ENCODE assay signal across 8 cellular contexts in genomic region chr4:118968006-118968405, GRCh38.
A peak's percentile ranks its signal among the peaks of the same experiment; 100 is the strongest.
DNase-seq lines count a peak whose midpoint lies in the region; ATAC-seq, FAIRE-seq and TF ChIP-seq lines count a peak whose summit lies in the region.

No MANE protein-coding gene starts in this region.

- no peaks in the 10 kb centered on the region for H4K20me1 ChIP-seq in PC-3 (ENCODE audit: low read length)
- H4K20me1 ChIP-seq in H1 (replicated peaks in 1 of 2; ENCODE audit: control insufficient read depth in 1 of 2, insufficient read depth in 2 of 2, low read length in 2 of 2): no peaks in the 10 kb centered on the region

- no peak overlapping the region for H3K23ac ChIP-seq in H1 (ENCODE audit: insufficient read length)

- H3K4me3 ChIP-seq in ACC112 (ENCODE audit: low read depth, low read length): peak overlapping the region; percentile 49
- no peak overlapping the region for H3K4me3 ChIP-seq in PC-3 (ENCODE audit: low read length)
- no peak overlapping the region for H3K4me3 ChIP-seq in H1 (ENCODE audit: extremely low read depth in 1 of 4, insufficient read depth in 2 of 4, low read depth in 3 of 4, low read length in 4 of 4)
- no peak overlapping the region for H3K4me3 ChIP-seq in vagina

- H4K91ac ChIP-seq in H1 (replicated peaks; ENCODE audit: insufficient read length, low read length): no peak overlapping the region

- CTCF ChIA-PET in PC-3 (lab: Charles Lee) (interaction anchor here (0.6 kb wide), 1 partner anchor 248 kb away, joined by 3 read pairs; no protein-coding TSS in a partner anchor), H1 (lab: Charles Lee; ENCODE audit: partially characterized antibody) (interaction anchor here (0.7 to 2.2 kb wide), 14 partner anchors 13 to 258 kb away, joined by 3 to 12 read pairs (median 4); no protein-coding TSS in a partner anchor)

- ATAC-seq in GM18867 (IDR thresholded peaks at IDR 0.05; ENCODE audit: unreplicated experiment): peak; percentile 100
- peak; percentile 100 for ATAC-seq in HG02981 (IDR thresholded peaks at IDR 0.05; ENCODE audit: unreplicated experiment)
- ATAC-seq in PC-3: no peak

- no peak overlapping the region for H4K8ac ChIP-seq in H1 (ENCODE audit: extremely low read depth, insufficient read depth, low read length)

- intact Hi-C loops in PC-3 (cut with micrococcal nuclease) (loop anchor here (5.0 kb wide), 1 partner anchor 131 kb away; the partner anchor contains the start of gene SEC24D), vagina (cut with DNase I) (loop anchor here (2.0 kb wide), 2 partner anchors 79 to 195 kb away; partner anchors contain the start of gene SYNPO2)

- H2BK15ac ChIP-seq in H1 (ENCODE audit: low read length): no peak overlapping the region

- WGBS in H1 (ENCODE audit: extremely low coverage in 1 of 2, insufficient coverage in 1 of 2, insufficient read length in 1 of 2, insufficient replicate concordance in 2 of 2, low coverage in 1 of 2, low lambda C conversion rate in 2 of 2, missing lambda C conversion rate in 1 of 2), 2 experiments: 17% methylated on average over 1 of the region's 1 CpG; no CpG with 5 or more reads in 1 of the 2 experiments

- peak overlapping the region; percentile 95 for H2AFZ ChIP-seq in ACC112 (ENCODE audit: low read length, unreplicated experiment)
- no peak overlapping the region for H2AFZ ChIP-seq in PC-3 (ENCODE audit: low read length)
- peak overlapping the region; percentile 68 for H2AFZ ChIP-seq in H1 (ENCODE audit: low read length)

- H3K18ac ChIP-seq in H1 (ENCODE audit: extremely low read depth, low read length): no peak overlapping the region

- H2BK12ac ChIP-seq in H1 (ENCODE audit: low read depth, low read length): no peak overlapping the region

- TF ChIP-seq CTCF in PC-3 (conservative IDR thresholded peaks at IDR 0.05; ENCODE audit: low read depth, low read length) (no peak), H1 (IDR thresholded peaks at IDR 0.05; ENCODE audit: control extremely low read depth in 1 of 3, insufficient read depth in 1 of 3, low read depth in 1 of 3, low read length in 3 of 3) (no peak), vagina (IDR thresholded peaks at IDR 0.05) (no peak)

- TF ChIP-seq POLR2A in H1 (IDR thresholded peaks at IDR 0.05; ENCODE audit: control extremely low read depth in 1 of 2, low read depth in 2 of 2, low read length in 2 of 2) (no peak), vagina (IDR thresholded peaks at IDR 0.05) (no peak)

- POLR2A ChIA-PET in PC-3 (lab: Charles Lee; ENCODE audit: unreplicated experiment) (no interaction called here), H1 (lab: Charles Lee; ENCODE audit: partially characterized antibody) (no interaction called here)

- no peak overlapping the region for H2BK120ac ChIP-seq in H1 (replicated peaks; ENCODE audit: low read depth, low read length)

- no peak overlapping the region for H2AK5ac ChIP-seq in H1 (ENCODE audit: low read depth, low read length)

- H3K4me2 ChIP-seq in PC-3 (ENCODE audit: low read length): 0 out of 2 replicates have a peak overlapping the region, but pooled peaks have one; percentile 7
- peak overlapping the region in 1 of 2 experiments; percentile 13; a peak in 1 of 4 replicates for H3K4me2 ChIP-seq in H1 (ENCODE audit: insufficient read depth in 1 of 2, low read depth in 2 of 2, low read length in 2 of 2)

- H2BK20ac ChIP-seq in H1 (ENCODE audit: low read length): no peak overlapping the region

- H3K79me2 ChIP-seq in ACC112 (ENCODE audit: control insufficient read depth, insufficient read depth, low read length, unreplicated experiment): no peaks in the 10 kb centered on the region
- H3K79me2 ChIP-seq in PC-3 (ENCODE audit: low read length): no peaks in the 10 kb centered on the region
- H3K79me2 ChIP-seq in H1 (ENCODE audit: control insufficient read depth in 1 of 2, insufficient read depth in 2 of 2, low read length in 2 of 2): no peaks in the 10 kb centered on the region

- H3K14ac ChIP-seq in H1 (ENCODE audit: insufficient read length): no peak overlapping the region

- H3K27ac ChIP-seq in ACC112 (ENCODE audit: low read depth, low read length): peak overlapping the region; percentile 75
- H3K27ac ChIP-seq in PC-3 (ENCODE audit: low read length): no peak overlapping the region
- H3K27ac ChIP-seq in H1 (ENCODE audit: low read depth, low read length): no peak overlapping the region
- peak overlapping the region; percentile 75 for H3K27ac ChIP-seq in vagina

- no peaks in the 10 kb centered on the region for H3K79me1 ChIP-seq in H1 (ENCODE audit: low read depth, low read length)

- peak; percentile 21 for DNase-seq in PC-3
- DNase-seq in H1 (ENCODE audit: low read depth in 1 of 2, low spot score in 2 of 2): peak in 1 of 2 experiments; percentile 54
- peak; percentile 55 for DNase-seq in midbrain (lab: John Stamatoyannopoulos, UW)
- DNase-seq in vagina (ENCODE audit: extremely low spot score in 2 of 2): no peak
- DNase-seq in stimulated activated CD4-positive, alpha-beta T cell treated with anti-CD3 and anti-CD28 coated beads, Interleukin-2, amount 100 ng/mL, for 24 hours: no peak

- peak; percentile 91 for FAIRE-seq in H1 (lab: Jason Lieb, UNC)

- H3K9ac ChIP-seq in PC-3 (ENCODE audit: low read length): no peak overlapping the region
- no peak overlapping the region for H3K9ac ChIP-seq in H1 (replicated peaks in 1 of 4; ENCODE audit: extremely low read depth in 1 of 4, low read depth in 3 of 4, low read length in 3 of 4)

- no peak overlapping the region for H3K4ac ChIP-seq in H1 (replicated peaks; ENCODE audit: insufficient read length, low read depth, low read length)

- H3K36me3 ChIP-seq in ACC112 (ENCODE audit: insufficient read depth, low read length) (no peaks in the 10 kb centered on the region), PC-3 (ENCODE audit: low read depth, low read length) (no peaks in the 10 kb centered on the region), H1 (ENCODE audit: control insufficient read depth in 2 of 4, insufficient read depth in 4 of 4, low read length in 3 of 4) (no peaks in the 10 kb centered on the region), vagina (no peaks in the 10 kb centered on the region)

- no TSS peak for BruUV-seq in PC-3 (replicated peaks; lab: Mats Ljungman, UMichigan)

- TF ChIP-seq EP300 in H1 (IDR thresholded peaks at IDR 0.05; ENCODE audit: borderline replicate concordance in 1 of 2, low read depth in 2 of 2, low read length in 2 of 2): no peak

- H3K9me2 ChIP-seq in PC-3 (replicated peaks; ENCODE audit: low read length): no peaks in the 10 kb centered on the region

- no peak overlapping the region for H3K56ac ChIP-seq in H1 (replicated peaks; ENCODE audit: insufficient read length, low read depth, low read length)

- no peaks in the 10 kb centered on the region for H3F3A ChIP-seq in PC-3 (ENCODE audit: low read length, unreplicated experiment)

- TF ChIP-seq RAD21 in H1 (IDR thresholded peaks at IDR 0.05 in 1 of 2, conservative IDR thresholded peaks at IDR 0.05 in 1 of 2; ENCODE audit: low read depth in 2 of 2, low read length in 2 of 2): 0 out of 4 replicates have a peak, but pooled peaks of 1 of the 2 experiments have one; percentile 8

- no peak overlapping the region for H4K5ac ChIP-seq in H1 (ENCODE audit: insufficient read length, low read depth, low read length)

- H3K27me3 ChIP-seq in ACC112 (ENCODE audit: insufficient read depth, low read length) (no peaks in the 10 kb centered on the region), PC-3 (ENCODE audit: low read length) (no peaks in the 10 kb centered on the region), H1 (replicated peaks in 1 of 4; ENCODE audit: control insufficient read depth in 3 of 4, extremely low read depth in 1 of 4, insufficient read depth in 3 of 4, low read length in 3 of 4) (no peaks in the 10 kb centered on the region), vagina (no peaks in the 10 kb centered on the region)

- no peaks in the 10 kb centered on the region for H3K23me2 ChIP-seq in H1 (ENCODE audit: low read depth, low read length)

- H3K4me1 ChIP-seq in ACC112 (ENCODE audit: control insufficient read depth, insufficient read depth, low read length, unreplicated experiment) (peaks cover 32% of the 10 kb centered on the region), PC-3 (ENCODE audit: insufficient read depth, low read length) (peaks cover 11% of the 10 kb centered on the region; the same call in 1 of the 2 replicates), H1 (replicated peaks in 1 of 4; ENCODE audit: control insufficient read depth in 3 of 4, insufficient read depth in 4 of 4, low read length in 3 of 4) (peaks cover 0 to 7% (median 5%) of the 10 kb centered on the region in 4 experiments; a peak in 6 of 7 replicates), vagina (peaks cover 50% of the 10 kb centered on the region)

- no peak overlapping the region for H2BK5ac ChIP-seq in H1 (ENCODE audit: low read depth, low read length)

- H3K9me3 ChIP-seq in PC-3 (ENCODE audit: low read length) (no peaks in the 10 kb centered on the region), H1 (ENCODE audit: insufficient read depth in 2 of 2, low read depth in 1 of 2, low read length in 1 of 2) (no peaks in the 10 kb centered on the region), vagina (no peaks in the 10 kb centered on the region)

TF ChIP-seq in H1, 55 proteins besides CTCF, POLR2A, EP300 and RAD21:
- TF ChIP-seq SRF (IDR thresholded peaks at IDR 0.05; ENCODE audit: low read depth, low read length) (0 out of 2 replicates have a peak, but pooled peaks have one; percentile 14), ATF3 (IDR thresholded peaks at IDR 0.05; ENCODE audit: insufficient read depth, low read depth, low read length) (no peak), RBBP5 (IDR thresholded peaks at IDR 0.05; ENCODE audit: borderline replicate concordance, low read depth, low read length) (no peak), NANOG (IDR thresholded peaks at IDR 0.05; ENCODE audit: insufficient read depth, low read depth, low read length, poor library complexity, severe bottlenecking) (no peak), RXRA (IDR thresholded peaks at IDR 0.05; ENCODE audit: insufficient read depth, low read depth, low read length) (0 out of 2 replicates have a peak, but pooled peaks have one; percentile 44)

Comparison
In these comparisons a context has a peak if more than half of its experiments do, and no peak if none do; other contexts are left out.
1. H3K27ac ChIP-seq: peak in ACC112 (single experiment) and vagina (single experiment); none in PC-3 (single experiment) and H1 (single experiment).
2. DNase-seq: peak in PC-3 (single experiment) and midbrain (single experiment); none in vagina (0 of 2) and stimulated activated CD4-positive, alpha-beta T cell treated with anti-CD3 and anti-CD28 coated beads, Interleukin-2, amount 100 ng/mL, for 24 hours (0 of 2).